ENCODE assay signal across 1 cellular context in the genomic region with DNA sequence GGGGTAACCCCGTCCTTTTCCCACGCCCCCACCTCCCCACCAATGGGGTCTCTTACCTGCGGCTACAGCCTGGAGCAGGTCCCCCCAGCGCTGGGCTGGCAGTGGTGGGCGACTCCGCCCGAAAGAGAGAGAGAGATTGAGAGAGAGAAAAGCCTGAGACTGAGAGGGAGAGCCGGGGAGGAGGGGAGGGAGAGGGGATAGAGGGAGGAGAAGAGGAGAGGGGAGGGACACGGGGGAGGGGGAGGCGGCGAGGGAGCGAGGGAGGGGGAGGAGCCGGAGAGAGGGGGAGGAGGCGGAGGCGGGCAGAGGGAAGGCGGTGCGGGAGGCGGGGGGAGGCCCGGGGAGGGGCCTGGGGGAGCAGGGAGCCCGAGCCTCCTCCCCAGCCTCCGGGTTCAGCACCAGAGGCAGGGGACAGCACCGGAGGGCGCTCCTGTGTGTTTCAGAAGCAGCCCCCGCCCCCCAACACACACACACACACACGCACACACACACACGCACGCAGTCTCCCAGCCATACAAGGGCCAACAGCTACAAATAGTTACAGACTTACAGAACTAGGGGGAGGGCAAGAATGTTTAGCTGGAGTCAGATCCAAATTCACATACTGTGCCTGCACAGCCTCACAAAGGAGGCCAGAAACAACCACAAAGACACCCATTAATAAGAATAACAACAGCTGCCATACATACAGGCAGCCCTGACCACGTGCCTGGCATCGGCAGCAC.
TF ChIP-seq lines count a peak whose summit lies in the region.

SLC8A2 (minus strand) TSS at position 161 of the 725 bp plus-strand sequence. CDS start 5,490 bp downstream, outside the sequence.

TF ChIP-seq in K562, 482 proteins besides CTCF, POLR2A, EP300 and RAD21 (continued from another document and continues in another):
- TF ChIP-seq CREBBP (IDR thresholded peaks at IDR 0.05; ENCODE audit: low read depth, low read length) (no peak), SREBF1 (IDR thresholded peaks at IDR 0.05; ENCODE audit: borderline replicate concordance, low read depth, low read length) (no peak), KAT7 (CRISPR knock-in tag; IDR thresholded peaks at IDR 0.05; ENCODE audit: borderline replicate concordance) (no peak), ZNF778 (CRISPR knock-in tag; IDR thresholded peaks at IDR 0.05) (no peak), IRF9 (tag; IDR thresholded peaks at IDR 0.05) (no peak), NCOA6 (IDR thresholded peaks at IDR 0.05) (no peak), FOXJ2 (tag; IDR thresholded peaks at IDR 0.05) (no peak), PCBP1 (IDR thresholded peaks at IDR 0.05; ENCODE audit: low read depth, low read length, poor library complexity, severe bottlenecking) (no peak), POLR2H (tag; IDR thresholded peaks at IDR 0.05; ENCODE audit: low read depth) (no peak), EHMT2 (IDR thresholded peaks at IDR 0.05) (peak; percentile 100), EWSR1 (IDR thresholded peaks at IDR 0.05; ENCODE audit: borderline replicate concordance, low read depth, partially characterized antibody) (no peak), BCL6 (CRISPR knock-in tag; IDR thresholded peaks at IDR 0.05) (no peak), SMAD2 (IDR thresholded peaks at IDR 0.05; ENCODE audit: low read depth, low read length) (no peak), ZNF384 (IDR thresholded peaks at IDR 0.05; ENCODE audit: low read depth, low read length) (no peak), GATA2 (CRISPR knock-in tag; IDR thresholded peaks at IDR 0.05) (no peak), FOXP1 (CRISPR knock-in tag; IDR thresholded peaks at IDR 0.05) (peak; percentile 95), PHF20 (IDR thresholded peaks at IDR 0.05; ENCODE audit: partially characterized antibody) (peak; percentile 33), CHAMP1 (IDR thresholded peaks at IDR 0.05) (no peak), PTBP1 (IDR thresholded peaks at IDR 0.05; ENCODE audit: low read depth, low read length) (no peak), ZKSCAN3 (CRISPR knock-in tag; IDR thresholded peaks at IDR 0.05) (no peak), ZNF143 (CRISPR knock-in tag; IDR thresholded peaks at IDR 0.05) (peak; percentile 43; the same call in 1 of the 2 replicates), FUS (optimal IDR thresholded peaks at IDR 0.05; ENCODE audit: low read depth, low read length) (no peak), TFAP4 (CRISPR knock-in tag; IDR thresholded peaks at IDR 0.05; ENCODE audit: borderline replicate concordance) (peak; percentile 78), MLX (CRISPR knock-in tag; conservative IDR thresholded peaks at IDR 0.05) (no peak), SAP30 (IDR thresholded peaks at IDR 0.05; ENCODE audit: borderline replicate concordance, insufficient read depth, low read depth, low read length, poor library complexity, severe bottlenecking) (peak; percentile 53), MTA3 (IDR thresholded peaks at IDR 0.05; ENCODE audit: borderline replicate concordance) (no peak), ZNF75A (CRISPR knock-in tag; IDR thresholded peaks at IDR 0.05) (no peak), TRIM24 (IDR thresholded peaks at IDR 0.05) (0 out of 4 replicates have a peak, but pooled peaks of 1 of the 2 experiments have one; percentile 23), MAFF (IDR thresholded peaks at IDR 0.05; ENCODE audit: low read length) (no peak), SRSF3 (IDR thresholded peaks at IDR 0.05; ENCODE audit: insufficient read depth, low read length) (no peak), TCF7L2 (IDR thresholded peaks at IDR 0.05; ENCODE audit: low read depth, low read length) (no peak), GTF2F1 (IDR thresholded peaks at IDR 0.05; ENCODE audit: low read depth, low read length) (no peak), PHB (CRISPR knock-in tag; IDR thresholded peaks at IDR 0.05) (no peak), ZNF644 (tag; IDR thresholded peaks at IDR 0.05; ENCODE audit: low read depth) (no peak), HNRNPLL (IDR thresholded peaks at IDR 0.05; ENCODE audit: low read depth, low read length, poor library complexity, severe bottlenecking) (no peak), ZNF347 (CRISPR knock-in tag; IDR thresholded peaks at IDR 0.05; ENCODE audit: low read depth) (no peak), BRD4 (IDR thresholded peaks at IDR 0.05) (no peak), ZNF354B (CRISPR knock-in tag; IDR thresholded peaks at IDR 0.05) (no peak), SMARCE1 (IDR thresholded peaks at IDR 0.05) (peak; percentile 71), CCNT2 (IDR thresholded peaks at IDR 0.05; ENCODE audit: borderline replicate concordance, extremely low read depth, insufficient read length, low read depth, low read length) (no peak), DNMT1 (IDR thresholded peaks at IDR 0.05) (no peak), NR4A1 (CRISPR knock-in tag; IDR thresholded peaks at IDR 0.05) (no peak), NR4A1 (tag; IDR thresholded peaks at IDR 0.05) (no peak), DPF2 (IDR thresholded peaks at IDR 0.05) (peak; percentile 56; the same call in 1 of the 2 replicates), FOS (IDR thresholded peaks at IDR 0.05; ENCODE audit: extremely low read depth, insufficient read length) (no peak)
- TF ChIP-seq, protein P1, sequence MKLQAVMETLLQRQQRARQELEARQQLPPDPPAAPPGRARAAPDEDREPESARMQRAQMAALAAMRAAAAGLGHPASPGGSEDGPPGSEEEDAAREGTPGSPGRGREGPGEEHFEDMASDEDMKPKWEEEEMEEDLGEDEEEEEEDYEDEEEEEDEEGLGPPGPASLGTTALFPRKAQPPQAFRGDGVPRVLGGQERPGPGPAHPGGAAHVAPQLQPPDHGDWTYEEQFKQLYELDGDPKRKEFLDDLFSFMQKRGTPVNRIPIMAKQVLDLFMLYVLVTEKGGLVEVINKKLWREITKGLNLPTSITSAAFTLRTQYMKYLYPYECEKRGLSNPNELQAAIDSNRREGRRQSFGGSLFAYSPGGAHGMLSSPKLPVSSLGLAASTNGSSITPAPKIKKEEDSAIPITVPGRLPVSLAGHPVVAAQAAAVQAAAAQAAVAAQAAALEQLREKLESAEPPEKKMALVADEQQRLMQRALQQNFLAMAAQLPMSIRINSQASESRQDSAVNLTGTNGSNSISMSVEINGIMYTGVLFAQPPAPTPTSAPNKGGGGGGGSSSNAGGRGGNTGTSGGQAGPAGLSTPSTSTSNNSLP (IDR thresholded peaks at IDR 0.05; ENCODE audit: borderline replicate concordance, low read depth, low read length), result no peak
- TF ChIP-seq, protein P2, sequence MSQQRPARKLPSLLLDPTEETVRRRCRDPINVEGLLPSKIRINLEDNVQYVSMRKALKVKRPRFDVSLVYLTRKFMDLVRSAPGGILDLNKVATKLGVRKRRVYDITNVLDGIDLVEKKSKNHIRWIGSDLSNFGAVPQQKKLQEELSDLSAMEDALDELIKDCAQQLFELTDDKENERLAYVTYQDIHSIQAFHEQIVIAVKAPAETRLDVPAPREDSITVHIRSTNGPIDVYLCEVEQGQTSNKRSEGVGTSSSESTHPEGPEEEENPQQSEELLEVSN (IDR thresholded peaks at IDR 0.05; ENCODE audit: borderline replicate concordance in 1 of 2, extremely low read depth in 1 of 2, insufficient read depth in 1 of 2, insufficient read length in 1 of 2, low read depth in 1 of 2, low read length in 1 of 2, poor library complexity in 1 of 2, severe bottlenecking in 1 of 2), result peak in 1 of 2 experiments; percentile 17
- TF ChIP-seq, protein P3, sequence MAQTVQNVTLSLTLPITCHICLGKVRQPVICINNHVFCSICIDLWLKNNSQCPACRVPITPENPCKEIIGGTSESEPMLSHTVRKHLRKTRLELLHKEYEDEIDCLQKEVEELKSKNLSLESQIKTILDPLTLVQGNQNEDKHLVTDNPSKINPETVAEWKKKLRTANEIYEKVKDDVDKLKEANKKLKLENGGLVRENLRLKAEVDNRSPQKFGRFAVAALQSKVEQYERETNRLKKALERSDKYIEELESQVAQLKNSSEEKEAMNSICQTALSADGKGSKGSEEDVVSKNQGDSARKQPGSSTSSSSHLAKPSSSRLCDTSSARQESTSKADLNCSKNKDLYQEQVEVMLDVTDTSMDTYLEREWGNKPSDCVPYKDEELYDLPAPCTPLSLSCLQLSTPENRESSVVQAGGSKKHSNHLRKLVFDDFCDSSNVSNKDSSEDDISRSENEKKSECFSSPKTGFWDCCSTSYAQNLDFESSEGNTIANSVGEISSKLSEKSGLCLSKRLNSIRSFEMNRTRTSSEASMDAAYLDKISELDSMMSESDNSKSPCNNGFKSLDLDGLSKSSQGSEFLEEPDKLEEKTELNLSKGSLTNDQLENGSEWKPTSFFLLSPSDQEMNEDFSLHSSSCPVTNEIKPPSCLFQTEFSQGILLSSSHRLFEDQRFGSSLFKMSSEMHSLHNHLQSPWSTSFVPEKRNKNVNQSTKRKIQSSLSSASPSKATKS (CRISPR knock-in tag; IDR thresholded peaks at IDR 0.05), result no peak
- TF ChIP-seq, protein P4, sequence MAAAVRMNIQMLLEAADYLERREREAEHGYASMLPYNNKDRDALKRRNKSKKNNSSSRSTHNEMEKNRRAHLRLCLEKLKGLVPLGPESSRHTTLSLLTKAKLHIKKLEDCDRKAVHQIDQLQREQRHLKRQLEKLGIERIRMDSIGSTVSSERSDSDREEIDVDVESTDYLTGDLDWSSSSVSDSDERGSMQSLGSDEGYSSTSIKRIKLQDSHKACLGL (CRISPR knock-in tag; IDR thresholded peaks at IDR 0.05; ENCODE audit: borderline replicate concordance, poor library complexity, severe bottlenecking), result no peak
- TF ChIP-seq, protein P5, sequence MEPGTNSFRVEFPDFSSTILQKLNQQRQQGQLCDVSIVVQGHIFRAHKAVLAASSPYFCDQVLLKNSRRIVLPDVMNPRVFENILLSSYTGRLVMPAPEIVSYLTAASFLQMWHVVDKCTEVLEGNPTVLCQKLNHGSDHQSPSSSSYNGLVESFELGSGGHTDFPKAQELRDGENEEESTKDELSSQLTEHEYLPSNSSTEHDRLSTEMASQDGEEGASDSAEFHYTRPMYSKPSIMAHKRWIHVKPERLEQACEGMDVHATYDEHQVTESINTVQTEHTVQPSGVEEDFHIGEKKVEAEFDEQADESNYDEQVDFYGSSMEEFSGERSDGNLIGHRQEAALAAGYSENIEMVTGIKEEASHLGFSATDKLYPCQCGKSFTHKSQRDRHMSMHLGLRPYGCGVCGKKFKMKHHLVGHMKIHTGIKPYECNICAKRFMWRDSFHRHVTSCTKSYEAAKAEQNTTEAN (CRISPR knock-in tag; IDR thresholded peaks at IDR 0.05), result 0 out of 2 replicates have a peak, but pooled peaks have one; percentile 78
- TF ChIP-seq, protein P6, sequence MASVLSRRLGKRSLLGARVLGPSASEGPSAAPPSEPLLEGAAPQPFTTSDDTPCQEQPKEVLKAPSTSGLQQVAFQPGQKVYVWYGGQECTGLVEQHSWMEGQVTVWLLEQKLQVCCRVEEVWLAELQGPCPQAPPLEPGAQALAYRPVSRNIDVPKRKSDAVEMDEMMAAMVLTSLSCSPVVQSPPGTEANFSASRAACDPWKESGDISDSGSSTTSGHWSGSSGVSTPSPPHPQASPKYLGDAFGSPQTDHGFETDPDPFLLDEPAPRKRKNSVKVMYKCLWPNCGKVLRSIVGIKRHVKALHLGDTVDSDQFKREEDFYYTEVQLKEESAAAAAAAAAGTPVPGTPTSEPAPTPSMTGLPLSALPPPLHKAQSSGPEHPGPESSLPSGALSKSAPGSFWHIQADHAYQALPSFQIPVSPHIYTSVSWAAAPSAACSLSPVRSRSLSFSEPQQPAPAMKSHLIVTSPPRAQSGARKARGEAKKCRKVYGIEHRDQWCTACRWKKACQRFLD (CRISPR knock-in tag; IDR thresholded peaks at IDR 0.05), result no peak
